In genomic region chr9:137075275-137075775, GRCh38 we compare ENCODE assay signal across 19 cellular contexts. TPM values are rescaled to one million over a fixed set of nuclear protein-coding genes. Genes with fewer than 3 reads are reported as not detected.
DNase-seq lines count a peak whose midpoint lies in the region; ATAC-seq and TF ChIP-seq lines count a peak whose summit lies in the region.
"Had no signal": no experiment of that assay in that cellular context is flagged by ENCODE, and none has a peak within 500 bp of the region (broad histone marks: within the 10 kb centered on the region; RNA-seq: fewer than 3 reads in every experiment).

No MANE protein-coding gene starts in this region.

- H3K9me3 ChIP-seq in DOHH2 (ENCODE audit: control insufficient read depth, insufficient read depth, low read length), result no peaks in the 10 kb centered on the region
- H3K9me3 ChIP-seq: esophagus squamous epithelium, heart right ventricle, Peyer's patch, testis had no signal

- no peak for TF ChIP-seq CTCF in DOHH2 (IDR thresholded peaks at IDR 0.05; ENCODE audit: low read depth, low read length, poor library complexity, severe bottlenecking)
- no peak for TF ChIP-seq CTCF in NB4 (IDR thresholded peaks at IDR 0.05; ENCODE audit: low read depth, low read length)
- TF ChIP-seq CTCF in epithelial cell of esophagus (IDR thresholded peaks at IDR 0.05; ENCODE audit: insufficient read depth, low read depth, low read length, missing control alignments), result no peak

- H3K27ac ChIP-seq in DOHH2 (ENCODE audit: low read depth, low read length), result no peak overlapping the region
- H3K27ac ChIP-seq: cardiac muscle cell, heart right ventricle, testis had no signal

- no peaks in the 10 kb centered on the region for H3K9me3 Mint-ChIP-seq in naive thymus-derived CD8-positive, alpha-beta T cell
- H3K9me3 Mint-ChIP-seq: activated CD4-positive, alpha-beta memory T cell treated with anti-CD3 and anti-CD28 coated beads, Interleukin-2, amount 10 ng/mL, durations not matched to agents 7 days and 5 days; naive thymus-derived CD4-positive, alpha-beta T cell had no signal

- H3K9me2 ChIP-seq in DOHH2 (replicated peaks; ENCODE audit: control insufficient read depth, low read length), result no peaks in the 10 kb centered on the region

- H4K20me1 ChIP-seq in DOHH2 (ENCODE audit: control insufficient read depth, insufficient read depth, low read depth, low read length), result 0 out of 2 replicates have a peak, but pooled peaks cover 10% of the 10 kb centered on the region

- H3K36me3 ChIP-seq in DOHH2 (ENCODE audit: control insufficient read depth, low read length), result peaks cover 20% of the 10 kb centered on the region
- H3K36me3 ChIP-seq: cardiac muscle cell had no signal

- no peaks in the 10 kb centered on the region for H3K27me3 Mint-ChIP-seq in naive thymus-derived CD8-positive, alpha-beta T cell
- H3K27me3 Mint-ChIP-seq: activated CD4-positive, alpha-beta memory T cell treated with anti-CD3 and anti-CD28 coated beads, Interleukin-2, amount 10 ng/mL, durations not matched to agents 7 days and 5 days; naive thymus-derived CD4-positive, alpha-beta T cell had no signal

- peaks cover 6% of the 10 kb centered on the region; the same call in 1 of the 2 replicates for H3F3A ChIP-seq in DOHH2 (ENCODE audit: control insufficient read depth, insufficient read depth)

- no peak for ATAC-seq in naive thymus-derived CD8-positive, alpha-beta T cell
- ATAC-seq: heart right ventricle; naive thymus-derived CD4-positive, alpha-beta T cell had no signal

- peaks cover 36% of the 10 kb centered on the region for H3K4me1 ChIP-seq in DOHH2 (ENCODE audit: control insufficient read depth, low read length)

- H3K27me3 ChIP-seq in DOHH2 (ENCODE audit: control insufficient read depth, low read length), result no peaks in the 10 kb centered on the region
- H3K27me3 ChIP-seq: esophagus squamous epithelium, heart right ventricle, Peyer's patch, testis had no signal

- peaks cover 0 to 5% (median 0%) of the 10 kb centered on the region in 3 donors for H3K36me3 Mint-ChIP-seq in naive thymus-derived CD8-positive, alpha-beta T cell

- peak overlapping the region in 2 of 10 donors; percentile 47 to 49 for H3K27ac Mint-ChIP-seq in naive thymus-derived CD8-positive, alpha-beta T cell
- H3K27ac Mint-ChIP-seq: activated CD4-positive, alpha-beta memory T cell treated with anti-CD3 and anti-CD28 coated beads, Interleukin-2, amount 10 ng/mL, durations not matched to agents 7 days and 5 days had no signal

- no peak for TF ChIP-seq POLR2A in NB4 (IDR thresholded peaks at IDR 0.05; ENCODE audit: extremely low read depth, insufficient read length)

- H3K4me3 Mint-ChIP-seq in naive thymus-derived CD8-positive, alpha-beta T cell, result peak overlapping the region in 3 of 10 donors; percentile 9 to 34 (median 32)
- H3K4me3 Mint-ChIP-seq: activated CD4-positive, alpha-beta memory T cell treated with anti-CD3 and anti-CD28 coated beads, Interleukin-2, amount 10 ng/mL, durations not matched to agents 7 days and 5 days had no signal

- H3K4me3 ChIP-seq in DOHH2 (ENCODE audit: low read length) (no peak overlapping the region), NB4 (ENCODE audit: low read depth, low read length) (no peak overlapping the region), epithelial cell of esophagus (ENCODE audit: low read length) (no peak overlapping the region)
- H3K4me3 ChIP-seq: cardiac muscle cell, esophagus squamous epithelium, heart right ventricle, Peyer's patch, testis had no signal

- POLR2A ChIA-PET in naive thymus-derived CD8-positive, alpha-beta T cell (lab: Charles Lee), result interaction anchor here (0.8 to 4.4 kb wide), 2 partner anchors 12 to 147 kb away, joined by 6 to 35 read pairs; partner anchors contain the start of gene MAN1B1

- peak overlapping the region; percentile 48 for H3K4me2 ChIP-seq in DOHH2 (ENCODE audit: low read length)

- peaks cover 7% of the 10 kb centered on the region for H3K79me2 ChIP-seq in DOHH2 (ENCODE audit: control insufficient read depth, low read length)

- DNase-seq in NB4 (ENCODE audit: low read depth) (peak; percentile 78), epithelial cell of esophagus (ENCODE audit: low read depth) (peak; percentile 51), foreskin melanocyte (no peak), anterior cingulate cortex (lab: John Stamatoyannopoulos, UW) (no peak)
- no peak for DNase-seq in naive thymus-derived CD8-positive, alpha-beta T cell
- DNase-seq: activated CD4-positive, alpha-beta memory T cell treated with anti-CD3 and anti-CD28 coated beads, Interleukin-2, amount 10 ng/mL, durations not matched to agents 7 days and 5 days; DMS 273 treated with DMSO at 0.1 percent for 48 hours; esophagus squamous epithelium; heart right ventricle; naive thymus-derived CD4-positive, alpha-beta T cell; NCI-H2081; NCI-H69; stimulated activated CD4-positive, alpha-beta T cell treated with anti-CD3 and anti-CD28 coated beads, Interleukin-4, amount 100 ng/mL, for 24 hours; stimulated activated CD8-positive, alpha-beta memory T cell treated with anti-CD3 and anti-CD28 coated beads, Interleukin-4, amount 100 ng/mL, for 48 hours; testis had no signal

- peaks cover 9 to 22% (median 17%) of the 10 kb centered on the region in 4 donors for H3K4me1 Mint-ChIP-seq in naive thymus-derived CD8-positive, alpha-beta T cell

RNA-seq across cellular contexts. Expression of gene UAP1L1, which starts 2.0 kb away (rescaled TPM):
- total RNA-seq in naive thymus-derived CD8-positive, alpha-beta T cell, result 10 to 100 TPM; 25.2 to 28.7 TPM
- polyA plus RNA-seq in naive thymus-derived CD8-positive, alpha-beta T cell, result 1 to 10 TPM; 2.3 to 7.8 (median 2.8) TPM

RNA-seq across cellular contexts. Expression of gene SAPCD2, which starts 5.0 kb away (rescaled TPM):
- under 1 TPM; 0.27 to 0.44 TPM for total RNA-seq in naive thymus-derived CD8-positive, alpha-beta T cell
- polyA plus RNA-seq in naive thymus-derived CD8-positive, alpha-beta T cell, result under 1 TPM in 2 of 3 donors, not detected in 1; 0.23 to 0.27 TPM

RNA-seq across cellular contexts. Expression of gene MAN1B1, which starts 11.5 kb away (rescaled TPM):
- total RNA-seq in naive thymus-derived CD8-positive, alpha-beta T cell, result 10 to 100 TPM; 66.9 to 73.2 TPM
- polyA plus RNA-seq in naive thymus-derived CD8-positive, alpha-beta T cell, result 10 to 100 TPM; 30.6 to 46.6 (median 38.3) TPM

RNA-seq across cellular contexts. Expression of gene ENTPD2, which starts 21.5 kb away (rescaled TPM):
- not detected for total RNA-seq in naive thymus-derived CD8-positive, alpha-beta T cell
- polyA plus RNA-seq in naive thymus-derived CD8-positive, alpha-beta T cell, result not detected
- total RNA-seq: cardiac muscle cell; HT1080; naive thymus-derived CD4-positive, alpha-beta T cell had no signal
- polyA plus RNA-seq: cardiac muscle cell; naive thymus-derived CD4-positive, alpha-beta T cell had no signal

RNA-seq across cellular contexts. Expression of gene NPDC1, which starts 29.3 kb away (rescaled TPM):
- 1 to 10 TPM; 2.8 to 4.3 TPM for total RNA-seq in naive thymus-derived CD8-positive, alpha-beta T cell
- polyA plus RNA-seq in naive thymus-derived CD8-positive, alpha-beta T cell, result 1 to 10 TPM; 2.1 to 9.3 (median 4.2) TPM

Comparison
In these comparisons a context has a peak if more than half of its experiments do, and no peak if none do; other contexts are left out.
1. DNase-seq: peak in NB4 (single experiment) and epithelial cell of esophagus (single experiment); none in foreskin melanocyte (single experiment), anterior cingulate cortex (0 of 58) and naive thymus-derived CD8-positive, alpha-beta T cell (0 of 10).